In genomic region chr5:151595411-151595826, GRCh38 we compare ENCODE assay signal across 27 cellular contexts. TPM values are rescaled to one million over a fixed set of nuclear protein-coding genes. Genes with fewer than 3 reads are reported as not detected.
DNase-seq lines count a peak whose midpoint lies in the region; FAIRE-seq and TF ChIP-seq lines count a peak whose summit lies in the region.
"Had no signal": no experiment of that assay in that cellular context is flagged by ENCODE, and none has a peak within 500 bp of the region (broad histone marks: within the 10 kb centered on the region; RNA-seq: fewer than 3 reads in every experiment).

No MANE protein-coding gene starts in this region.

- H3K36me3 ChIP-seq in keratinocyte (ENCODE audit: control insufficient read depth in 2 of 2, extremely low read depth in 1 of 2, insufficient read depth in 2 of 2, low read length in 2 of 2) = no peaks in the 10 kb centered on the region
- H3K36me3 ChIP-seq: ascending aorta, lower lobe of right lung, neutrophil had no signal

- peaks cover 12% of the 10 kb centered on the region for H3K79me2 ChIP-seq in keratinocyte (ENCODE audit: control insufficient read depth, insufficient read depth, low read length)

- FAIRE-seq in keratinocyte (lab: Jason Lieb, UNC) = no peak
- FAIRE-seq: A204.1, GM12892, H54, small intestine had no signal

- H3K27me3 ChIP-seq in keratinocyte (ENCODE audit: control insufficient read depth, extremely low read depth, insufficient read depth, low read length) = no peaks in the 10 kb centered on the region
- H3K27me3 ChIP-seq: ascending aorta, neutrophil had no signal

- peaks cover 59% of the 10 kb centered on the region for H3K4me1 ChIP-seq in keratinocyte (ENCODE audit: control insufficient read depth, extremely low read depth, insufficient read depth, low read length)
- H3K4me1 ChIP-seq: ascending aorta, lower lobe of right lung had no signal

- no peaks in the 10 kb centered on the region for H3K27me3 Mint-ChIP-seq in activated naive CD4-positive, alpha-beta T cell treated with anti-CD3 and anti-CD28 coated beads, Interleukin-2, amount 50 U/mL, for 24 hours

- H3K4me1 Mint-ChIP-seq in activated naive CD4-positive, alpha-beta T cell treated with anti-CD3 and anti-CD28 coated beads, Interleukin-2, amount 50 U/mL, for 24 hours = no peaks in the 10 kb centered on the region
- H3K4me1 Mint-ChIP-seq: activated CD4-positive, alpha-beta T cell treated with anti-CD3 and anti-CD28 coated beads, Interleukin-2, amount 10 ng/mL, durations not matched to agents 24 days and 14 days; central memory CD8-positive, alpha-beta T cell; immature natural killer cell had no signal

- dilution Hi-C loops in keratinocyte (cut with MboI; ENCODE audit: extremely low pct_ligation_motif_present, low sequenced_read_pairs) = no loop called here

- CTCF ChIA-PET in HEK293T (lab: Yijun Ruan, JAX) = interaction anchor here (1.3 to 1.4 kb wide), 2 partner anchors 57 to 72 kb away, joined by 3 read pairs; no protein-coding TSS in a partner anchor

- no peak overlapping the region for H3K4me3 Mint-ChIP-seq in activated naive CD4-positive, alpha-beta T cell treated with anti-CD3 and anti-CD28 coated beads, Interleukin-2, amount 50 U/mL, for 24 hours
- H3K4me3 Mint-ChIP-seq: activated CD4-positive, alpha-beta T cell treated with anti-CD3 and anti-CD28 coated beads, Interleukin-2, amount 10 ng/mL, durations not matched to agents 24 days and 14 days; activated T-cell treated with anti-CD3 and anti-CD28 coated beads, Interleukin-2, amount 50 U/mL, for 72 hours; central memory CD8-positive, alpha-beta T cell; immature natural killer cell; type B pancreatic cell had no signal

- no peaks in the 10 kb centered on the region for H3K9me3 Mint-ChIP-seq in activated naive CD4-positive, alpha-beta T cell treated with anti-CD3 and anti-CD28 coated beads, Interleukin-2, amount 50 U/mL, for 24 hours
- H3K9me3 Mint-ChIP-seq: activated CD4-positive, alpha-beta T cell treated with anti-CD3 and anti-CD28 coated beads, Interleukin-2, amount 10 ng/mL, durations not matched to agents 24 days and 14 days; activated naive CD4-positive, alpha-beta T cell treated with anti-CD3 and anti-CD28 coated beads, Interleukin-2, amount 50 U/mL, for 72 hours; activated T-cell treated with anti-CD3 and anti-CD28 coated beads, Interleukin-2, amount 50 U/mL, for 72 hours; central memory CD8-positive, alpha-beta T cell; immature natural killer cell; type B pancreatic cell had no signal

- no peaks in the 10 kb centered on the region for H3K9me1 ChIP-seq in keratinocyte (ENCODE audit: control insufficient read depth, extremely low read depth, insufficient read depth, low read length)

- no peak for TF ChIP-seq CTCF in keratinocyte (optimal IDR thresholded peaks at IDR 0.05 in 1 of 3, IDR thresholded peaks at IDR 0.05 in 1 of 3, conservative IDR thresholded peaks at IDR 0.05 in 1 of 3; ENCODE audit: extremely low read depth in 1 of 3, insufficient read depth in 2 of 3, low read length in 3 of 3)

- no peak for DNase-seq in activated naive CD4-positive, alpha-beta T cell treated with Interleukin-2 at 50 U/mL for 16 hours
- DNase-seq in cerebellum (ENCODE audit: low spot score) (peak; percentile 94), keratinocyte (ENCODE audit: low read depth, low spot score) (no peak), HEK293T (ENCODE audit: extremely low spot score) (no peak), SKM-1 (lab: John Stamatoyannopoulos, UW; ENCODE audit: unreplicated experiment) (no peak), NCI-H1105 (lab: John Stamatoyannopoulos, UW) (no peak), hepatic stellate cell (ENCODE audit: low spot score) (no peak)
- DNase-seq: activated CD4-positive, alpha-beta T cell treated with anti-CD3 and anti-CD28 coated beads, Interleukin-2, amount 10 ng/mL, durations not matched to agents 24 days and 14 days; activated T-cell treated with anti-CD3 and anti-CD28 coated beads, Interleukin-2, amount 50 U/mL, for 72 hours; immature natural killer cell; lower lobe of right lung; NCI-H1092 treated with DMSO at 0.1 percent for 48 hours; NCI-H2029; NCI-H345; small intestine; stimulated activated CD4-positive, alpha-beta T cell treated with anti-CD3 and anti-CD28 coated beads, Interleukin-1b, Interleukin-23, amount 100 ng/mL, for 48 hours had no signal

- no peaks in the 10 kb centered on the region for H3K36me3 Mint-ChIP-seq in activated naive CD4-positive, alpha-beta T cell treated with anti-CD3 and anti-CD28 coated beads, Interleukin-2, amount 50 U/mL, for 24 hours
- H3K36me3 Mint-ChIP-seq: activated naive CD4-positive, alpha-beta T cell treated with anti-CD3 and anti-CD28 coated beads, Interleukin-2, amount 50 U/mL, for 72 hours; immature natural killer cell; type B pancreatic cell had no signal

- peak overlapping the region; percentile 13 for H3K4me2 ChIP-seq in keratinocyte (ENCODE audit: control insufficient read depth, extremely low read depth, insufficient read depth, low read depth, low read length)

- no peaks in the 10 kb centered on the region for H4K20me1 ChIP-seq in keratinocyte (ENCODE audit: control insufficient read depth, extremely low read depth, insufficient read depth, low read length)

- POLR2A ChIA-PET in HEK293T (lab: Yijun Ruan, JAX) = no interaction called here

- H3K4me3 ChIP-seq in keratinocyte (ENCODE audit: control insufficient read depth in 2 of 3, extremely low read depth in 1 of 3, insufficient read depth in 2 of 3, low read depth in 1 of 3, low read length in 3 of 3) = no peak overlapping the region
- H3K4me3 ChIP-seq: ascending aorta, lower lobe of right lung had no signal

- no peak overlapping the region for H3K27ac ChIP-seq in keratinocyte (ENCODE audit: control insufficient read depth, insufficient read depth, low read length)
- H3K27ac ChIP-seq: ascending aorta, lower lobe of right lung, neutrophil, VCaP had no signal

- H2AFZ ChIP-seq in keratinocyte (ENCODE audit: control insufficient read depth, low read length) = no peak overlapping the region

- no peak overlapping the region for H3K9ac ChIP-seq in keratinocyte (ENCODE audit: control insufficient read depth, extremely low read depth, insufficient read depth, low read length)

- peak overlapping the region; percentile 9 for H3K27ac Mint-ChIP-seq in activated naive CD4-positive, alpha-beta T cell treated with anti-CD3 and anti-CD28 coated beads, Interleukin-2, amount 50 U/mL, for 24 hours
- H3K27ac Mint-ChIP-seq: activated CD4-positive, alpha-beta T cell treated with anti-CD3 and anti-CD28 coated beads, Interleukin-2, amount 10 ng/mL, durations not matched to agents 24 days and 14 days; activated naive CD4-positive, alpha-beta T cell treated with anti-CD3 and anti-CD28 coated beads, Interleukin-2, amount 50 U/mL, for 72 hours; activated T-cell treated with anti-CD3 and anti-CD28 coated beads, Interleukin-2, amount 50 U/mL, for 72 hours; immature natural killer cell; type B pancreatic cell had no signal

- H3K9me3 ChIP-seq in keratinocyte (ENCODE audit: control insufficient read depth, low read depth, low read length) = no peaks in the 10 kb centered on the region
- H3K9me3 ChIP-seq: ascending aorta, lower lobe of right lung, neutrophil had no signal

TF ChIP-seq in HEK293T, 16 proteins besides CTCF, POLR2A, EP300 and RAD21:
- TF ChIP-seq HDGF (IDR thresholded peaks at IDR 0.05; ENCODE audit: borderline replicate concordance) (no peak), FOXK2 (IDR thresholded peaks at IDR 0.05) (no peak), SP1 (IDR thresholded peaks at IDR 0.05) (no peak), FOXA1 (IDR thresholded peaks at IDR 0.05) (no peak), ARNT (IDR thresholded peaks at IDR 0.05) (no peak), NFRKB (IDR thresholded peaks at IDR 0.05) (no peak), FOXM1 (IDR thresholded peaks at IDR 0.05; ENCODE audit: borderline replicate concordance) (no peak), ZNF384 (IDR thresholded peaks at IDR 0.05) (no peak), TARDBP (IDR thresholded peaks at IDR 0.05) (no peak), BHLHE40 (IDR thresholded peaks at IDR 0.05; ENCODE audit: borderline replicate concordance) (no peak), ELF4 (IDR thresholded peaks at IDR 0.05) (no peak), LEF1 (IDR thresholded peaks at IDR 0.05; ENCODE audit: borderline replicate concordance) (no peak), CTBP1 (IDR thresholded peaks at IDR 0.05; ENCODE audit: borderline replicate concordance) (no peak), L3MBTL2 (conservative IDR thresholded peaks at IDR 0.05) (no peak), SUZ12 (IDR thresholded peaks at IDR 0.05) (no peak)
- TF ChIP-seq, protein P1, sequence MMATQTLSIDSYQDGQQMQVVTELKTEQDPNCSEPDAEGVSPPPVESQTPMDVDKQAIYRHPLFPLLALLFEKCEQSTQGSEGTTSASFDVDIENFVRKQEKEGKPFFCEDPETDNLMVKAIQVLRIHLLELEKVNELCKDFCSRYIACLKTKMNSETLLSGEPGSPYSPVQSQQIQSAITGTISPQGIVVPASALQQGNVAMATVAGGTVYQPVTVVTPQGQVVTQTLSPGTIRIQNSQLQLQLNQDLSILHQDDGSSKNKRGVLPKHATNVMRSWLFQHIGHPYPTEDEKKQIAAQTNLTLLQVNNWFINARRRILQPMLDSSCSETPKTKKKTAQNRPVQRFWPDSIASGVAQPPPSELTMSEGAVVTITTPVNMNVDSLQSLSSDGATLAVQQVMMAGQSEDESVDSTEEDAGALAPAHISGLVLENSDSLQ (IDR thresholded peaks at IDR 0.05) = no peak

RNA-seq across cellular contexts. Expression of gene FAT2, which starts 4.3 kb away (rescaled TPM):
- total RNA-seq in cerebellum = 24.0 TPM
- polyA plus RNA-seq in keratinocyte = 35.0 to 58.0 TPM (median 51.5 TPM) in 3 replicates
- polyA plus RNA-seq in keratinocyte (2011; ENCODE audit: low read depth) = 20.3 TPM
- polyA plus RNA-seq in keratinocyte (2011; cell fraction: cytosol; rRNA removed) = 12.5 and 14.2 TPM in 2 replicates
- polyA plus RNA-seq in keratinocyte (2011; cell fraction: nucleus; rRNA removed) = 217 and 259 TPM in 2 replicates
- polyA plus RNA-seq in keratinocyte (2012; ENCODE audit: low replicate concordance) = 44.0 and 58.0 TPM in 2 replicates
- polyA minus RNA-seq in keratinocyte = 219 to 287 TPM (median 236 TPM) in 3 replicates
- 63.1 TPM for polyA minus RNA-seq in keratinocyte (2011; cell fraction: cytosol; rRNA and poly(A)+ RNA removed)
- 484 and 633 TPM in 2 replicates for polyA minus RNA-seq in keratinocyte (2011; cell fraction: nucleus; rRNA and poly(A)+ RNA removed)
- total RNA-seq: activated CD4-positive, alpha-beta T cell treated with anti-CD3 and anti-CD28 coated beads, Interleukin-2, amount 10 ng/mL, durations not matched to agents 24 days and 14 days; activated naive CD4-positive, alpha-beta T cell treated with anti-CD3 and anti-CD28 coated beads, Interleukin-2, amount 50 U/mL, for 72 hours; activated T-cell treated with anti-CD3 and anti-CD28 coated beads, Interleukin-2, amount 50 U/mL, for 72 hours; ascending aorta; OCI-LY7 had no signal
- polyA plus RNA-seq: immature natural killer cell had no signal
